20 cellular contexts compared by ENCODE assay signal in genomic region chr4:148649669-148650331, GRCh38.
DNase-seq lines count a peak whose midpoint lies in the region; ATAC-seq, FAIRE-seq and TF ChIP-seq lines count a peak whose summit lies in the region.
"Had no signal": no experiment of that assay in that cellular context is flagged by ENCODE, and none has a peak within 500 bp of the region (broad histone marks: within the 10 kb centered on the region; RNA-seq: fewer than 3 reads in every experiment).

No MANE protein-coding gene starts in this region.

- H3K4me1 ChIP-seq in Karpas-422 (ENCODE audit: low read length) (no peaks in the 10 kb centered on the region), mammary epithelial cell (ENCODE audit: insufficient read depth, low read length) (no peaks in the 10 kb centered on the region)
- H3K4me1 ChIP-seq: esophagus squamous epithelium, Peyer's patch, psoas muscle, spleen, testis had no signal

- ATAC-seq in GM21360 (IDR thresholded peaks at IDR 0.05; ENCODE audit: unreplicated experiment): no peak
- ATAC-seq: K562, psoas muscle, SK-N-SH treated with all-trans-retinoic acid at 6 μM for 48 hours had no signal

- H3K27me3 ChIP-seq in Karpas-422 (ENCODE audit: low read length) (no peaks in the 10 kb centered on the region), mammary epithelial cell (ENCODE audit: insufficient read depth, low read length) (no peaks in the 10 kb centered on the region)
- H3K27me3 ChIP-seq: esophagus squamous epithelium, Peyer's patch, spleen, testis had no signal

- TF ChIP-seq CTCF in mammary epithelial cell (conservative IDR thresholded peaks at IDR 0.05 in 1 of 2, IDR thresholded peaks at IDR 0.05 in 1 of 2; ENCODE audit: extremely low read depth in 1 of 2, insufficient read depth in 1 of 2, low read depth in 1 of 2, low read length in 2 of 2): no peak

- H3K4me2 ChIP-seq in Karpas-422 (ENCODE audit: low read depth, low read length, poor library complexity, severe bottlenecking) (no peak overlapping the region), mammary epithelial cell (ENCODE audit: insufficient read depth, low read depth, low read length) (no peak overlapping the region)

- BruUV-seq in mammary epithelial cell (replicated peaks; lab: Mats Ljungman, UMichigan): no TSS peak

- FAIRE-seq in urothelium cell line (lab: Jason Lieb, UNC): no peak
- FAIRE-seq: K562, kidney had no signal

- in situ Hi-C loops in mammary epithelial cell (cut with MboI; ENCODE audit: low sequenced_read_pairs in 2 of 2): no loop called here

- H4K20me1 ChIP-seq in Karpas-422 (ENCODE audit: insufficient read depth, low read depth, low read length) (no peaks in the 10 kb centered on the region), mammary epithelial cell (ENCODE audit: insufficient read depth, low read length) (no peaks in the 10 kb centered on the region)

- WGBS in mammary epithelial cell (ENCODE audit: low coverage, missing lambda C conversion rate): 93% methylated on average over 1 of the region's 1 CpG

- no peaks in the 10 kb centered on the region for H3K9me3 ChIP-seq in Karpas-422 (ENCODE audit: low read length)
- H3K9me3 ChIP-seq in mammary epithelial cell (replicated peaks; ENCODE audit: insufficient read depth, low read length): no peaks in the 10 kb centered on the region
- H3K9me3 ChIP-seq: esophagus squamous epithelium, Peyer's patch, psoas muscle, spleen, testis had no signal

- H3K9ac ChIP-seq in Karpas-422 (ENCODE audit: low read length): no peak overlapping the region
- H3K9ac ChIP-seq in mammary epithelial cell (ENCODE audit: insufficient read depth, low read length): no peak overlapping the region

- H3K27ac ChIP-seq in Karpas-422 (ENCODE audit: low read length) (no peak overlapping the region), mammary epithelial cell (ENCODE audit: insufficient read depth, low read depth, low read length) (no peak overlapping the region)
- H3K27ac ChIP-seq: esophagus squamous epithelium, Peyer's patch, psoas muscle, spleen, testis had no signal

- peak; percentile 38 for DNase-seq in GM03348 (ENCODE audit: low spot score)
- peak; percentile 16 for DNase-seq in Karpas-422
- peak; percentile 26 for DNase-seq in mammary epithelial cell
- DNase-seq in kidney tubule cell (ENCODE audit: low spot score): peak; percentile 22
- no peak for DNase-seq in HPDE6-E6E7 (ENCODE audit: extremely low spot score)
- DNase-seq in urothelium cell line (ENCODE audit: low spot score): no peak
- DNase-seq in NOMO-1 treated with DMSO at 0.1 percent for 48 hours (lab: John Stamatoyannopoulos, UW; ENCODE audit: unreplicated experiment): no peak
- DNase-seq: activated CD4-positive, alpha-beta T cell treated with anti-CD3 and anti-CD28 coated beads for 4 hours; effector CD4-positive, alpha-beta T cell; esophagus squamous epithelium; kidney; NCI-H1092 treated with DMSO at 0.1 percent for 48 hours; Peyer's patch; psoas muscle; spleen; stimulated activated CD8-positive, alpha-beta memory T cell treated with anti-CD3 and anti-CD28 coated beads, Interleukin-4, amount 100 ng/mL, for 48 hours; testis had no signal

- H3K36me3 ChIP-seq in Karpas-422 (ENCODE audit: insufficient read depth, low read length) (no peaks in the 10 kb centered on the region), mammary epithelial cell (ENCODE audit: insufficient read depth, low read length) (no peaks in the 10 kb centered on the region)
- H3K36me3 ChIP-seq: esophagus squamous epithelium, Peyer's patch, spleen had no signal

- intact Hi-C loops in mammary epithelial cell (cut with micrococcal nuclease): no loop called here

- CTCF ChIA-PET in mammary epithelial cell (lab: Charles Lee; ENCODE audit: low non-redundant PET): no interaction called here

- H3K4me3 ChIP-seq in Karpas-422 (ENCODE audit: low read length): no peak overlapping the region
- no peak overlapping the region for H3K4me3 ChIP-seq in mammary epithelial cell (replicated peaks in 1 of 3; ENCODE audit: insufficient read depth in 1 of 3, low read depth in 2 of 3, low read length in 3 of 3)
- H3K4me3 ChIP-seq: esophagus squamous epithelium, K562, Peyer's patch, psoas muscle, spleen, testis had no signal

- H2AFZ ChIP-seq in Karpas-422 (ENCODE audit: low read length) (no peak overlapping the region), mammary epithelial cell (ENCODE audit: low read depth, low read length) (no peak overlapping the region)

- H3K9me2 ChIP-seq in Karpas-422 (replicated peaks; ENCODE audit: insufficient read depth, low read length): no peaks in the 10 kb centered on the region

- dilution Hi-C loops in mammary epithelial cell (cut with HindIII; ENCODE audit: low sequenced_read_pairs): no loop called here

- H3K79me2 ChIP-seq in Karpas-422 (ENCODE audit: low read length) (no peaks in the 10 kb centered on the region), mammary epithelial cell (ENCODE audit: insufficient read depth, low read length) (no peaks in the 10 kb centered on the region)

Comparison
In these comparisons a context has a peak if more than half of its experiments do, and no peak if none do; other contexts are left out.
1. DNase-seq: peak in GM03348 (single experiment), Karpas-422 (single experiment), mammary epithelial cell (single experiment) and kidney tubule cell (single experiment); none in HPDE6-E6E7 (single experiment), urothelium cell line (single experiment) and NOMO-1 treated with DMSO at 0.1 percent for 48 hours (single experiment).